18 cellular contexts compared by ENCODE assay signal in genomic region chr20:9409981-9410380, GRCh38.
DNase-seq lines count a peak whose midpoint lies in the region; ATAC-seq, FAIRE-seq and TF ChIP-seq lines count a peak whose summit lies in the region.
"Had no signal": no experiment of that assay in that cellular context is flagged by ENCODE, and none has a peak within 500 bp of the region (broad histone marks: within the 10 kb centered on the region; RNA-seq: fewer than 3 reads in every experiment).

No MANE protein-coding gene starts in this region.

- no peaks in the 10 kb centered on the region for H3K9me2 ChIP-seq in HCT116 (ENCODE audit: insufficient read depth)

- H3K4me3 Mint-ChIP-seq in astrocyte (ENCODE audit: unreplicated experiment): no peak overlapping the region
- no peak overlapping the region for H3K4me3 Mint-ChIP-seq in activated CD4-positive, alpha-beta T cell treated with anti-CD3 and anti-CD28 coated beads for 36 hours
- H3K4me3 Mint-ChIP-seq: B cell; T-helper 2 cell treated with Interferon-gamma antibody and Interleukin-4, amounts not matched to agents 5 μg/mL and 100 μg/mL, for 36 hours had no signal

- H3K27me3 ChIP-seq in A673 (replicated peaks; ENCODE audit: insufficient read depth, low read depth, low read length, poor library complexity): no peaks in the 10 kb centered on the region
- H3K27me3 ChIP-seq in HCT116 (ENCODE audit: insufficient read depth, low read length): no peaks in the 10 kb centered on the region
- no peaks in the 10 kb centered on the region for H3K27me3 ChIP-seq in astrocyte (ENCODE audit: insufficient read depth, low read length)
- H3K27me3 ChIP-seq: cardiac muscle cell, pancreas had no signal

- CTCF ChIA-PET in A673 (lab: Charles Lee): interaction anchor here (0.5 to 3.0 kb wide), 2 partner anchors 11 to 201 kb away, joined by 3 to 57 read pairs; no protein-coding TSS in a partner anchor
- CTCF ChIA-PET in HCT116 (lab: Charles Lee): interaction anchor here (6.7 kb wide), 1 partner anchor 201 kb away, joined by 252 read pairs; no protein-coding TSS in a partner anchor
- CTCF ChIA-PET in activated CD4-positive, alpha-beta T cell treated with anti-CD3 and anti-CD28 coated beads for 36 hours (lab: Charles Lee): interaction anchor here (3.4 to 4.6 kb wide), 2 partner anchors 10 to 201 kb away, joined by 22 to 123 read pairs; no protein-coding TSS in a partner anchor

- peak; percentile 56 for FAIRE-seq in astrocyte (lab: Jason Lieb, UNC)
- FAIRE-seq: endometrium, pancreas had no signal

- TF ChIP-seq RAD21 in HCT116 (IDR thresholded peaks at IDR 0.05; ENCODE audit: low read depth): no peak

- RAD21 ChIA-PET in HCT116 (lab: Charles Lee; ENCODE audit: low non-redundant PET in 1 of 2, low total read pairs in 2 of 2, uncharacterized antibody in 2 of 2, unreplicated experiment in 2 of 2): no interaction called here

- H3K9me3 ChIP-seq in A673 (ENCODE audit: low read depth, low read length, poor library complexity, severe bottlenecking) (no peaks in the 10 kb centered on the region), HCT116 (ENCODE audit: control insufficient read depth in 1 of 2, insufficient read depth in 1 of 2, low read depth in 1 of 2, low read length in 2 of 2) (no peaks in the 10 kb centered on the region), astrocyte (ENCODE audit: insufficient read depth, low read depth, low read length) (no peaks in the 10 kb centered on the region)
- H3K9me3 ChIP-seq: pancreas had no signal

- no peak overlapping the region for H2AFZ ChIP-seq in HCT116 (ENCODE audit: low read depth, low read length, poor library complexity, severe bottlenecking)
- no peak overlapping the region for H2AFZ ChIP-seq in astrocyte (ENCODE audit: low read depth, low read length)
- H2AFZ ChIP-seq: PC-9 had no signal

- H3K36me3 Mint-ChIP-seq in astrocyte (ENCODE audit: low read depth, unreplicated experiment): peaks cover 17% of the 10 kb centered on the region
- H3K36me3 Mint-ChIP-seq in activated CD4-positive, alpha-beta T cell treated with anti-CD3 and anti-CD28 coated beads for 36 hours (ENCODE audit: low read depth): no peaks in the 10 kb centered on the region

- H3K27ac ChIP-seq in A673 (ENCODE audit: low read depth, low read length, poor library complexity, severe bottlenecking) (no peak overlapping the region), HCT116 (ENCODE audit: low read depth, low read length) (no peak overlapping the region), astrocyte (ENCODE audit: low read depth, low read length) (peak overlapping the region; percentile 68)
- H3K27ac ChIP-seq: cardiac muscle cell, pancreas, PC-9 had no signal

- BruUV-seq in A673 (replicated peaks; lab: Mats Ljungman, UMichigan) (no TSS peak), HCT116 (replicated peaks; lab: Mats Ljungman, UMichigan) (no TSS peak)

- H3K4me1 ChIP-seq in A673 (ENCODE audit: insufficient read depth, low read length, poor library complexity, severe bottlenecking) (no peaks in the 10 kb centered on the region), HCT116 (ENCODE audit: control insufficient read depth in 1 of 2, insufficient read depth in 2 of 2, low read length in 2 of 2) (peaks cover 0 to 14% of the 10 kb centered on the region in 2 experiments; a peak in 3 of 4 replicates), astrocyte (ENCODE audit: insufficient read depth, low read length) (peaks cover 24% of the 10 kb centered on the region)
- H3K4me1 ChIP-seq: pancreas had no signal

- no peak overlapping the region for H3K4me3 ChIP-seq in A673 (ENCODE audit: low read depth, low read length, poor library complexity, severe bottlenecking)
- H3K4me3 ChIP-seq in HCT116 (replicated peaks in 1 of 2; ENCODE audit: low read depth in 1 of 2, low read length in 2 of 2): no peak overlapping the region
- no peak overlapping the region for H3K4me3 ChIP-seq in astrocyte (ENCODE audit: insufficient read depth, low read depth, low read length)
- H3K4me3 ChIP-seq: cardiac muscle cell, pancreas, PC-9 had no signal

- H4K20me1 ChIP-seq in HCT116 (ENCODE audit: insufficient read depth): no peaks in the 10 kb centered on the region
- H4K20me1 ChIP-seq in astrocyte (ENCODE audit: insufficient read depth, low read length): no peaks in the 10 kb centered on the region

- no peak for TF ChIP-seq CTCF in A673 (conservative IDR thresholded peaks at IDR 0.05; ENCODE audit: low read depth, low read length)
- TF ChIP-seq CTCF in HCT116 (IDR thresholded peaks at IDR 0.05 in 2 of 3, conservative IDR thresholded peaks at IDR 0.05 in 1 of 3; ENCODE audit: borderline replicate concordance in 1 of 3, insufficient read depth in 1 of 3, low read depth in 2 of 3, low read length in 2 of 3): no peak
- TF ChIP-seq CTCF in astrocyte (IDR thresholded peaks at IDR 0.05; ENCODE audit: insufficient read depth, low read depth, low read length): no peak

- H3K27ac Mint-ChIP-seq in astrocyte (ENCODE audit: unreplicated experiment): peak overlapping the region; percentile 88
- H3K27ac Mint-ChIP-seq in activated CD4-positive, alpha-beta T cell treated with anti-CD3 and anti-CD28 coated beads for 36 hours: no peak overlapping the region
- H3K27ac Mint-ChIP-seq: B cell; T-helper 2 cell treated with Interferon-gamma antibody and Interleukin-4, amounts not matched to agents 5 μg/mL and 100 μg/mL, for 36 hours had no signal

- DNase-seq in A673 (ENCODE audit: low spot score): peak; percentile 15
- no peak for DNase-seq in HCT116 (ENCODE audit: low read depth, low spot score)
- peak; percentile 90 for DNase-seq in astrocyte (ENCODE audit: low read depth)
- DNase-seq in iris pigment epithelial cell (ENCODE audit: low read depth): peak; percentile 72
- DNase-seq in NCI-H2029 treated with DMSO at 0.1 percent for 48 hours (lab: John Stamatoyannopoulos, UW): no peak
- DNase-seq in activated CD4-positive, alpha-beta T cell treated with anti-CD3 and anti-CD28 coated beads for 36 hours: no peak
- DNase-seq: activated effector memory CD4-positive, alpha-beta T cell treated with anti-CD3 and anti-CD28 coated beads, Interleukin-2, amount 50 U/mL, for 16 hours; GOT3; hypothalamus; NCI-H2227 treated with DMSO at 0.1 percent for 48 hours; pancreas had no signal

- H3K9ac ChIP-seq in HCT116 (ENCODE audit: low read length) (no peak overlapping the region), astrocyte (ENCODE audit: low read length) (peak overlapping the region; percentile 33)

- intact Hi-C loops in A673 (cut with micrococcal nuclease; ENCODE audit: unreplicated experiment) (no loop called here), HCT116 (cut with micrococcal nuclease) (loop anchor here (5.0 kb wide), 1 partner anchor 682 kb away; no protein-coding TSS in a partner anchor)
- intact Hi-C loops in activated CD4-positive, alpha-beta T cell treated with anti-CD3 and anti-CD28 coated beads for 36 hours (cut with DNase I, micrococcal nuclease): loop anchor here (2.0 to 10.0 kb wide), 3 partner anchors 505 to 665 kb away; no protein-coding TSS in a partner anchor

- no peaks in the 10 kb centered on the region for H3K27me3 Mint-ChIP-seq in astrocyte (ENCODE audit: low read depth, unreplicated experiment)
- no peaks in the 10 kb centered on the region for H3K27me3 Mint-ChIP-seq in activated CD4-positive, alpha-beta T cell treated with anti-CD3 and anti-CD28 coated beads for 36 hours

- H3K79me2 ChIP-seq in HCT116 (ENCODE audit: insufficient read depth, low read length) (no peaks in the 10 kb centered on the region), astrocyte (ENCODE audit: insufficient read depth, low read length) (no peaks in the 10 kb centered on the region)

- H3K36me3 ChIP-seq in A673 (ENCODE audit: insufficient read depth, low read length, poor library complexity, severe bottlenecking) (no peaks in the 10 kb centered on the region), HCT116 (ENCODE audit: control insufficient read depth in 1 of 2, insufficient read depth in 2 of 2, low read length in 2 of 2) (no peaks in the 10 kb centered on the region), astrocyte (ENCODE audit: insufficient read depth, low read length) (no peaks in the 10 kb centered on the region)
- H3K36me3 ChIP-seq: pancreas had no signal

- POLR2A ChIA-PET in A673 (lab: Charles Lee; ENCODE audit: low non-redundant PET): no interaction called here
- POLR2A ChIA-PET in HCT116 (lab: Charles Lee): no interaction called here
- POLR2A ChIA-PET in activated CD4-positive, alpha-beta T cell treated with anti-CD3 and anti-CD28 coated beads for 36 hours (lab: Charles Lee): no interaction called here

- H3K4me2 ChIP-seq in HCT116 (ENCODE audit: low read length) (peak overlapping the region; percentile 11; the same call in 1 of the 2 replicates), astrocyte (ENCODE audit: low read length) (peak overlapping the region; percentile 55)
- H3K4me2 ChIP-seq: PC-9 had no signal

- no peaks in the 10 kb centered on the region for H3K9me3 Mint-ChIP-seq in astrocyte (ENCODE audit: unreplicated experiment)
- H3K9me3 Mint-ChIP-seq in activated CD4-positive, alpha-beta T cell treated with anti-CD3 and anti-CD28 coated beads for 36 hours (ENCODE audit: low read depth): no peaks in the 10 kb centered on the region
- H3K9me3 Mint-ChIP-seq: T-helper 2 cell treated with Interferon-gamma antibody and Interleukin-4, amounts not matched to agents 5 μg/mL and 100 μg/mL, for 36 hours had no signal

- no peak for TF ChIP-seq POLR2A in HCT116 (IDR thresholded peaks at IDR 0.05; ENCODE audit: borderline replicate concordance, extremely low read depth, insufficient read depth, insufficient read length)

- peaks cover 20% of the 10 kb centered on the region for H3K4me1 Mint-ChIP-seq in astrocyte (ENCODE audit: low read depth, unreplicated experiment)
- H3K4me1 Mint-ChIP-seq in activated CD4-positive, alpha-beta T cell treated with anti-CD3 and anti-CD28 coated beads for 36 hours: no peaks in the 10 kb centered on the region

- ATAC-seq in HCT116: peak; percentile 72
- ATAC-seq in activated CD4-positive, alpha-beta T cell treated with anti-CD3 and anti-CD28 coated beads for 36 hours: no peak
- ATAC-seq in GM18907 (IDR thresholded peaks at IDR 0.05; ENCODE audit: unreplicated experiment): no peak
- no peak for ATAC-seq in GM19463 (IDR thresholded peaks at IDR 0.05; ENCODE audit: unreplicated experiment)
- ATAC-seq: pancreas had no signal

TF ChIP-seq in HCT116, 20 proteins besides CTCF, POLR2A, EP300 and RAD21 (continues in another document):
- no peak for TF ChIP-seq FOSL1 (IDR thresholded peaks at IDR 0.05; ENCODE audit: low read depth)
- TF ChIP-seq YY1 (IDR thresholded peaks at IDR 0.05; ENCODE audit: extremely low read depth, insufficient replicate concordance, low read depth, low read length): no peak
- TF ChIP-seq, protein P1, sequence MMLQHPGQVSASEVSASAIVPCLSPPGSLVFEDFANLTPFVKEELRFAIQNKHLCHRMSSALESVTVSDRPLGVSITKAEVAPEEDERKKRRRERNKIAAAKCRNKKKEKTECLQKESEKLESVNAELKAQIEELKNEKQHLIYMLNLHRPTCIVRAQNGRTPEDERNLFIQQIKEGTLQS (IDR thresholded peaks at IDR 0.05): no peak
- TF ChIP-seq SIN3A (IDR thresholded peaks at IDR 0.05; ENCODE audit: low read depth): no peak
- no peak for TF ChIP-seq TCF7L2 (IDR thresholded peaks at IDR 0.05; ENCODE audit: borderline replicate concordance, extremely low read depth, insufficient read depth, insufficient read length)
- TF ChIP-seq EGR1 (IDR thresholded peaks at IDR 0.05; ENCODE audit: low read depth): no peak
- no peak for TF ChIP-seq ZFX (IDR thresholded peaks at IDR 0.05)
- TF ChIP-seq ZNF274 (IDR thresholded peaks at IDR 0.05; ENCODE audit: low read depth, low read length): no peak

Comparison
In these comparisons a context has a peak if more than half of its experiments do, and no peak if none do; other contexts are left out.
1. DNase-seq: peak in A673 (single experiment), astrocyte (single experiment) and iris pigment epithelial cell (single experiment); none in HCT116 (single experiment), NCI-H2029 treated with DMSO at 0.1 percent for 48 hours (single experiment) and activated CD4-positive, alpha-beta T cell treated with anti-CD3 and anti-CD28 coated beads for 36 hours (single experiment).